1 cellular context compared by ENCODE assay signal in genomic region chr12:53975019-53975815, GRCh38.
A peak's percentile ranks its signal among the peaks of the same experiment; 100 is the strongest.
TF ChIP-seq lines count a peak whose summit lies in the region.

No MANE protein-coding gene starts in this region.

TF ChIP-seq in HEK293, 187 proteins besides CTCF, POLR2A, EP300 and RAD21 (continued from another document):
- TF ChIP-seq REST (tag by site-specific recombination; IDR thresholded peaks at IDR 0.05) (no peak), SP7 (tag by site-specific recombination; IDR thresholded peaks at IDR 0.05) (0 out of 2 replicates have a peak, but pooled peaks have one; percentile 8), ZNF785 (tag by site-specific recombination; IDR thresholded peaks at IDR 0.05) (no peak), HOXD13 (CRISPR knock-in tag; IDR thresholded peaks at IDR 0.05; ENCODE audit: borderline replicate concordance) (no peak), GLIS1 (tag by site-specific recombination; IDR thresholded peaks at IDR 0.05) (no peak; the same call in 1 of the 2 replicates), ZNF324 (tag by site-specific recombination; IDR thresholded peaks at IDR 0.05) (no peak), ZNF248 (tag by site-specific recombination; IDR thresholded peaks at IDR 0.05) (no peak), PRDM10 (tag by site-specific recombination; IDR thresholded peaks at IDR 0.05) (no peak), ZNF621 (tag by site-specific recombination; IDR thresholded peaks at IDR 0.05) (no peak), IKZF3 (tag by site-specific recombination; IDR thresholded peaks at IDR 0.05) (no peak), ZNF239 (tag by site-specific recombination; IDR thresholded peaks at IDR 0.05) (no peak), ZSCAN23 (tag by site-specific recombination; IDR thresholded peaks at IDR 0.05) (no peak)
